ENCODE assay signal across 15 cellular contexts in genomic region chr6:170083236-170084051, GRCh38.
DNase-seq lines count a peak whose midpoint lies in the region; ATAC-seq and TF ChIP-seq lines count a peak whose summit lies in the region.
"Had no signal": no experiment of that assay in that cellular context is flagged by ENCODE, and none has a peak within 500 bp of the region (broad histone marks: within the 10 kb centered on the region; RNA-seq: fewer than 3 reads in every experiment).

No MANE protein-coding gene starts in this region.

- no peak overlapping the region for H3K27ac ChIP-seq in endodermal cell (ENCODE audit: low read depth, low read length)
- no peak overlapping the region for H3K27ac ChIP-seq in osteoblast (ENCODE audit: low read depth, low read length)

- H3K4me2 ChIP-seq in osteoblast (ENCODE audit: insufficient read depth, low read length): no peak overlapping the region
- H3K4me2 ChIP-seq: smooth muscle cell had no signal

- no peak overlapping the region for H3K9ac ChIP-seq in endodermal cell (ENCODE audit: extremely low read depth, low read length, poor library complexity, severe bottlenecking)

- H3K4me3 ChIP-seq in endodermal cell (ENCODE audit: low read length) (no peak overlapping the region), osteoblast (ENCODE audit: insufficient read depth, low read length) (no peak overlapping the region)
- H3K4me3 ChIP-seq: smooth muscle cell had no signal

- H3K9me3 ChIP-seq in endodermal cell (ENCODE audit: control insufficient read depth, low read length) (no peaks in the 10 kb centered on the region), osteoblast (ENCODE audit: low read depth, low read length) (no peaks in the 10 kb centered on the region)
- H3K9me3 ChIP-seq: BE2C had no signal

- TF ChIP-seq CTCF in endodermal cell (conservative IDR thresholded peaks at IDR 0.05): no peak
- no peak for TF ChIP-seq CTCF in osteoblast (IDR thresholded peaks at IDR 0.05; ENCODE audit: extremely low read depth, low read depth, low read length)

- peaks cover 9% of the 10 kb centered on the region for H3K9me3 Mint-ChIP-seq in endodermal cell
- H3K9me3 Mint-ChIP-seq: stimulated activated effector memory CD8-positive, alpha-beta T cell treated with anti-CD3 and anti-CD28 coated beads, Interleukin-12 subunit alpha, Interleukin-12 subunit beta, amount 100 ng/mL, for 72 hours had no signal

- no peaks in the 10 kb centered on the region for H3K36me3 Mint-ChIP-seq in endodermal cell (ENCODE audit: low read depth)

- H3K4me1 ChIP-seq in endodermal cell (ENCODE audit: control insufficient read depth, insufficient read depth, low read length): no peaks in the 10 kb centered on the region
- no peaks in the 10 kb centered on the region for H3K4me1 ChIP-seq in osteoblast (ENCODE audit: insufficient read depth, low read length)
- H3K4me1 ChIP-seq: BE2C had no signal

- no peaks in the 10 kb centered on the region for H3K79me2 ChIP-seq in osteoblast (ENCODE audit: insufficient read depth, low read length)

- H3K27me3 Mint-ChIP-seq in endodermal cell (ENCODE audit: insufficient read depth): no peaks in the 10 kb centered on the region
- H3K27me3 Mint-ChIP-seq: effector memory CD8-positive, alpha-beta T cell had no signal

- H3K27me3 ChIP-seq in endodermal cell (ENCODE audit: control insufficient read depth, insufficient read depth, low read length, poor library complexity, severe bottlenecking) (no peaks in the 10 kb centered on the region), osteoblast (ENCODE audit: insufficient read depth, low read length) (no peaks in the 10 kb centered on the region)
- H3K27me3 ChIP-seq: BE2C had no signal

- ATAC-seq in GM21619 (IDR thresholded peaks at IDR 0.05; ENCODE audit: unreplicated experiment): no peak
- no peak for ATAC-seq in GM19397 (IDR thresholded peaks at IDR 0.05; ENCODE audit: unreplicated experiment)

- WGBS in endodermal cell (ENCODE audit: insufficient coverage in 1 of 2, insufficient read length in 1 of 2), 2 experiments: 94 to 96% methylated on average over 33 of the region's 33 CpGs

- no peak overlapping the region for H3K27ac Mint-ChIP-seq in endodermal cell

- no peaks in the 10 kb centered on the region for H4K20me1 ChIP-seq in osteoblast (ENCODE audit: insufficient read depth, low read length)

- H3K4me1 Mint-ChIP-seq in endodermal cell: no peaks in the 10 kb centered on the region

- DNase-seq in ELF-1 (ENCODE audit: low read depth, low spot score): peak; percentile 0
- DNase-seq in MV-4-11 (lab: John Stamatoyannopoulos, UW): peak; percentile 10
- peak; percentile 24 for DNase-seq in endodermal cell
- peak; percentile 80 for DNase-seq in osteoblast (ENCODE audit: insufficient read length, low spot score, missing footprints)
- DNase-seq in DMS79 (lab: John Stamatoyannopoulos, UW): no peak
- DNase-seq in activated CD4-positive, alpha-beta T cell treated with anti-CD3 and anti-CD28 coated beads, Interleukin-2, amount 50 U/mL, for 1 hour: no peak
- DNase-seq: activated CD4-positive, CD25-positive, alpha-beta regulatory T cell; BE2C; central memory CD4-positive, alpha-beta T cell; effector memory CD8-positive, alpha-beta T cell; hypothalamus had no signal

- H3K36me3 ChIP-seq in endodermal cell (ENCODE audit: control insufficient read depth, insufficient read depth, low read length) (no peaks in the 10 kb centered on the region), osteoblast (ENCODE audit: insufficient read depth, low read length) (no peaks in the 10 kb centered on the region)
- H3K36me3 ChIP-seq: BE2C had no signal

- no peak overlapping the region for H3K4me3 Mint-ChIP-seq in endodermal cell
- H3K4me3 Mint-ChIP-seq: effector memory CD8-positive, alpha-beta T cell; stimulated activated effector memory CD8-positive, alpha-beta T cell treated with anti-CD3 and anti-CD28 coated beads, Interleukin-12 subunit alpha, Interleukin-12 subunit beta, amount 100 ng/mL, for 72 hours had no signal

- no peak overlapping the region for H2AFZ ChIP-seq in osteoblast (ENCODE audit: low read length)

Comparison
In these comparisons a context has a peak if more than half of its experiments do, and no peak if none do; other contexts are left out.
1. DNase-seq: peak in ELF-1 (single experiment), MV-4-11 (single experiment), endodermal cell (single experiment) and osteoblast (single experiment); none in DMS79 (single experiment) and activated CD4-positive, alpha-beta T cell treated with anti-CD3 and anti-CD28 coated beads, Interleukin-2, amount 50 U/mL, for 1 hour (single experiment).